In genomic region chr4:20252656-20253271, GRCh38 we compare ENCODE assay signal across 8 cellular contexts. TPM values are rescaled to one million over a fixed set of nuclear protein-coding genes. Genes with fewer than 3 reads are reported as not detected.
DNase-seq lines count a peak whose midpoint lies in the region; ATAC-seq lines count a peak whose summit lies in the region.

No MANE protein-coding gene starts in this region.

- H3K27me3 Mint-ChIP-seq in stimulated activated memory B cell treated with anti-CD40 and anti-IgM and Interleukin-4, amounts not matched to agents 10 μg/mL and 1 μg/mL and 100 μg/mL, for 72 hours = peaks cover 49% of the 10 kb centered on the region

- H3K4me3 ChIP-seq in iPS-15b (ENCODE audit: low read depth, low read length) = peak overlapping the region; percentile 63

- H3K9ac ChIP-seq in iPS-15b (ENCODE audit: low read depth, low read length) = no peak overlapping the region

- peaks cover 12 to 20% of the 10 kb centered on the region in 2 donors for H3K36me3 Mint-ChIP-seq in activated naive CD4-positive, alpha-beta T cell treated with anti-CD3 and anti-CD28 coated beads, Interleukin-2, amount 50 U/mL, for 72 hours
- no peaks in the 10 kb centered on the region for H3K36me3 Mint-ChIP-seq in stimulated activated memory B cell treated with anti-CD40 and anti-IgM and Interleukin-4, amounts not matched to agents 10 μg/mL and 1 μg/mL and 100 μg/mL, for 72 hours

- no peaks in the 10 kb centered on the region for H3K9me3 ChIP-seq in iPS-15b (ENCODE audit: control insufficient read depth, insufficient read depth, low read length)

- no peak for ATAC-seq in activated naive CD4-positive, alpha-beta T cell treated with anti-CD3 and anti-CD28 coated beads, Interleukin-2, amount 50 U/mL, for 72 hours
- ATAC-seq in stimulated activated memory B cell treated with anti-CD40 and anti-IgM and Interleukin-4, amounts not matched to agents 10 μg/mL and 1 μg/mL and 100 μg/mL, for 72 hours = no peak

- peaks cover 80% of the 10 kb centered on the region for H3K27me3 ChIP-seq in iPS-15b (ENCODE audit: control insufficient read depth, insufficient read depth, low read length)

- no peaks in the 10 kb centered on the region for H3K36me3 ChIP-seq in iPS-15b (ENCODE audit: control insufficient read depth, insufficient read depth, low read length)

- peaks cover 38% of the 10 kb centered on the region for H3K4me1 Mint-ChIP-seq in stimulated activated memory B cell treated with anti-CD40 and anti-IgM and Interleukin-4, amounts not matched to agents 10 μg/mL and 1 μg/mL and 100 μg/mL, for 72 hours

- peaks cover 9% of the 10 kb centered on the region for H3K4me1 ChIP-seq in iPS-15b (ENCODE audit: control insufficient read depth, insufficient read depth, low read length)

- peaks cover 0 to 3% of the 10 kb centered on the region in 2 donors for H3K9me3 Mint-ChIP-seq in activated naive CD4-positive, alpha-beta T cell treated with anti-CD3 and anti-CD28 coated beads, Interleukin-2, amount 50 U/mL, for 72 hours
- H3K9me3 Mint-ChIP-seq in stimulated activated memory B cell treated with anti-CD40 and anti-IgM and Interleukin-4, amounts not matched to agents 10 μg/mL and 1 μg/mL and 100 μg/mL, for 72 hours = no peaks in the 10 kb centered on the region

- DNase-seq in AG08396 (ENCODE audit: low spot score) (peak; percentile 46), GOT3 (lab: John Stamatoyannopoulos, UW) (peak; percentile 7), SHP77 (lab: John Stamatoyannopoulos, UW) (no peak), NOMO-1 treated with DMSO at 0.1 percent for 48 hours (lab: John Stamatoyannopoulos, UW; ENCODE audit: unreplicated experiment) (no peak)
- DNase-seq in activated naive CD4-positive, alpha-beta T cell treated with anti-CD3 and anti-CD28 coated beads, Interleukin-2, amount 50 U/mL, for 72 hours (ENCODE audit: low spot score in 2 of 2) = peak; percentile 5 to 41
- DNase-seq in NK-92 treated with Interleukin-12 subunit alpha and Interleukin-12 subunit beta, amount 100 ng/mL, for 24 hours (lab: John Stamatoyannopoulos, UW) = no peak

- H3K27ac Mint-ChIP-seq in activated naive CD4-positive, alpha-beta T cell treated with anti-CD3 and anti-CD28 coated beads, Interleukin-2, amount 50 U/mL, for 72 hours = peak overlapping the region in 1 of 2 donors; percentile 44
- no peak overlapping the region for H3K27ac Mint-ChIP-seq in stimulated activated memory B cell treated with anti-CD40 and anti-IgM and Interleukin-4, amounts not matched to agents 10 μg/mL and 1 μg/mL and 100 μg/mL, for 72 hours

- peak overlapping the region; percentile 69 for H3K4me3 Mint-ChIP-seq in stimulated activated memory B cell treated with anti-CD40 and anti-IgM and Interleukin-4, amounts not matched to agents 10 μg/mL and 1 μg/mL and 100 μg/mL, for 72 hours

RNA-seq across cellular contexts. Expression of gene SLIT2, which starts 1.1 kb away (rescaled TPM):
- not detected for total RNA-seq in activated naive CD4-positive, alpha-beta T cell treated with anti-CD3 and anti-CD28 coated beads, Interleukin-2, amount 50 U/mL, for 72 hours

Comparison
In these comparisons a context has a peak if more than half of its experiments do, and no peak if none do; other contexts are left out.
1. DNase-seq: peak in AG08396 (single experiment), GOT3 (single experiment) and activated naive CD4-positive, alpha-beta T cell treated with anti-CD3 and anti-CD28 coated beads, Interleukin-2, amount 50 U/mL, for 72 hours (2 of 2); none in SHP77 (0 of 2), NK-92 treated with Interleukin-12 subunit alpha and Interleukin-12 subunit beta, amount 100 ng/mL, for 24 hours (single experiment) and NOMO-1 treated with DMSO at 0.1 percent for 48 hours (single experiment).